ENCODE assay signal across 1 cellular context in genomic region chr19:19151418-19151817, GRCh38.
TF ChIP-seq lines count a peak whose summit lies in the region.

No MANE protein-coding gene starts in this region.

TF ChIP-seq in GM12878, 131 proteins besides CTCF, POLR2A, EP300 and RAD21 (continued from another document and continues in another):
- TF ChIP-seq PML (IDR thresholded peaks at IDR 0.05; ENCODE audit: low read length) (no peak), POU2F2 (IDR thresholded peaks at IDR 0.05; ENCODE audit: borderline replicate concordance, low read depth, low read length) (no peak), IKZF1 (conservative IDR thresholded peaks at IDR 0.05) (peak; percentile 63; the same call in 1 of the 2 replicates), RBBP5 (conservative IDR thresholded peaks at IDR 0.05) (no peak), SMAD1 (IDR thresholded peaks at IDR 0.05; ENCODE audit: low read depth, partially characterized antibody) (no peak), MEF2B (IDR thresholded peaks at IDR 0.05; ENCODE audit: partially characterized antibody, poor library complexity, severe bottlenecking) (peak; percentile 66), CEBPB (IDR thresholded peaks at IDR 0.05; ENCODE audit: borderline replicate concordance in 1 of 2, low read depth in 2 of 2, low read length in 2 of 2) (no peak), FOXK2 (IDR thresholded peaks at IDR 0.05) (no peak), CBX5 (IDR thresholded peaks at IDR 0.05; ENCODE audit: low read depth) (no peak), HDAC6 (IDR thresholded peaks at IDR 0.05; ENCODE audit: unreplicated experiment) (no peak), NFXL1 (IDR thresholded peaks at IDR 0.05; ENCODE audit: borderline replicate concordance) (no peak), FOXM1 (IDR thresholded peaks at IDR 0.05; ENCODE audit: low read depth, low read length) (no peak), ZBTB11 (CRISPR knock-in tag; IDR thresholded peaks at IDR 0.05) (no peak), NRF1 (conservative IDR thresholded peaks at IDR 0.05; ENCODE audit: low read depth, low read length) (no peak), SIN3A (IDR thresholded peaks at IDR 0.05; ENCODE audit: low read depth, low read length) (no peak), SP1 (IDR thresholded peaks at IDR 0.05; ENCODE audit: low read depth, low read length) (peak; percentile 30), E4F1 (IDR thresholded peaks at IDR 0.05; ENCODE audit: borderline replicate concordance, partially characterized antibody) (no peak), RFX5 (IDR thresholded peaks at IDR 0.05; ENCODE audit: low read depth, low read length) (no peak), TBL1XR1 (IDR thresholded peaks at IDR 0.05; ENCODE audit: low read depth, low read length) (no peak), MTA3 (IDR thresholded peaks at IDR 0.05; ENCODE audit: borderline replicate concordance, low read length) (no peak), CBX3 (IDR thresholded peaks at IDR 0.05; ENCODE audit: borderline replicate concordance, low read depth) (no peak), NKRF (conservative IDR thresholded peaks at IDR 0.05) (no peak), BCLAF1 (IDR thresholded peaks at IDR 0.05) (no peak), FOS (IDR thresholded peaks at IDR 0.05; ENCODE audit: borderline replicate concordance, extremely low read depth, insufficient read length) (no peak), HSF1 (IDR thresholded peaks at IDR 0.05; ENCODE audit: low read depth, low read length) (no peak), RAD51 (IDR thresholded peaks at IDR 0.05) (no peak), CEBPZ (IDR thresholded peaks at IDR 0.05; ENCODE audit: low read depth, low read length) (no peak), STAT1 (conservative IDR thresholded peaks at IDR 0.05) (no peak), CREM (IDR thresholded peaks at IDR 0.05; ENCODE audit: low read depth) (no peak; the same call in 1 of the 2 replicates), ASH2L (IDR thresholded peaks at IDR 0.05; ENCODE audit: borderline replicate concordance, low read depth) (no peak), NFIC (IDR thresholded peaks at IDR 0.05; ENCODE audit: low read depth, low read length) (no peak), MYC (IDR thresholded peaks at IDR 0.05; ENCODE audit: insufficient read depth, insufficient read length, insufficient replicate concordance, low read length, severe bottlenecking) (no peak), LARP7 (IDR thresholded peaks at IDR 0.05) (peak; percentile 66; the same call in 1 of the 2 replicates), IRF5 (IDR thresholded peaks at IDR 0.05; ENCODE audit: borderline replicate concordance) (no peak), ZZZ3 (IDR thresholded peaks at IDR 0.05; ENCODE audit: control insufficient read depth, insufficient read length, low read depth) (no peak), TAF1 (IDR thresholded peaks at IDR 0.05; ENCODE audit: borderline replicate concordance, low read depth, low read length) (no peak), IRF4 (IDR thresholded peaks at IDR 0.05; ENCODE audit: low read depth, low read length) (no peak), E2F4 (IDR thresholded peaks at IDR 0.05; ENCODE audit: low read depth, low read length) (no peak), KLF5 (IDR thresholded peaks at IDR 0.05; ENCODE audit: partially characterized antibody) (no peak), ZSCAN29 (IDR thresholded peaks at IDR 0.05) (no peak), ATF7 (IDR thresholded peaks at IDR 0.05; ENCODE audit: low read depth) (0 out of 2 replicates have a peak, but pooled peaks have one; percentile 22), CHD1 (IDR thresholded peaks at IDR 0.05; ENCODE audit: low read depth, low read length) (no peak), BMI1 (IDR thresholded peaks at IDR 0.05; ENCODE audit: borderline replicate concordance) (no peak), MXI1 (IDR thresholded peaks at IDR 0.05; ENCODE audit: low read depth, low read length) (no peak; the same call in 1 of the 2 replicates), JUND (IDR thresholded peaks at IDR 0.05; ENCODE audit: low read depth, low read length) (no peak)
